Comparison of ENCODE assay signal across 11 cellular contexts in the genomic region with DNA sequence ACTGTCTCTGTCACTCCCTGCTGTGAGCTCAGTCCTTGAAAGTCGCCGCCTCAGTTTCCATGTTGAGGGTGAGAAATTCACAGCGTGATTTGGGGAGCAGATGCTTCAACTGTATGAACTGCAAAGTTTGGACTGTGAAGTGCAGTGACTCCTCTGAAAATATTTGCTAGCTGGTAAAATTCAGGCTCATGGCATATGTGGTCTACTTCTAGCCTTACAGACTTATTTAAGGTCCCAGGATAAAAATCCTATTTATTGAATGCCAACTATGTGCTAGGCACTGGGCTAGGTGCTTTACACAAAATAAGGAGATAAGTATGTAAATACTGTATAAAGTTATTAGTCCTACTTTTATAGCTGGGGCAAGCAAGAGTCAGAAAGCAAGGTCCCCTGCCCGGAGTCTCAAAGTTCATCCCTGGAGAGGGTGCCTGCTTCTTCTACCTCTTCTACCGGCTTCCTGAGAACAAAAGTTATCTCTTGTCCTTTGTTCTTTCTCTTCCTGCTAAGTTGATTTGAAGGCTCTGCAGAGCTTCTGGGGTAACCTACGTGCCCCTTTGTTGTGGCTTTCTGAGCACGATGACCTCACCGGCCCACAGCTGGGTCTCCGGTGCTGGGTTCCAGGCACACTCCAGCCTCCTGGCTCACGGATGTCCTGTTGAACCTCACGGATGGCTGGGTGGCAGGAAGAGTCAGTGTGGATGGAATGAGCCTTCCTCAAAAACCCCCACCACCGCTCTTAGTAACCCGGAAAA.
DNase-seq lines count a peak whose midpoint lies in the region; ATAC-seq and TF ChIP-seq lines count a peak whose summit lies in the region.
"Had no signal": no experiment of that assay in that cellular context is flagged by ENCODE, and none has a peak within 500 bp of the region (broad histone marks: within the 10 kb centered on the region; RNA-seq: fewer than 3 reads in every experiment).

No MANE protein-coding gene starts in this region.

- peak; percentile 13 for DNase-seq in activated CD4-positive, alpha-beta T cell treated with anti-CD3 and anti-CD28 coated beads, Interleukin-2, amount 50 U/mL, for 1 hour
- DNase-seq in brain pericyte (ENCODE audit: low read depth, low spot score): peak; percentile 90
- peak; percentile 22 to 56 for DNase-seq in stimulated activated CD4-positive, alpha-beta T cell treated with anti-CD3 and anti-CD28 coated beads, Interleukin-2, amount 100 ng/mL, for 24 hours
- DNase-seq in SHP77 treated with DMSO at 0.1 percent for 48 hours (lab: John Stamatoyannopoulos, UW): no peak
- DNase-seq in upper lobe of left lung: no peak
- DNase-seq: DMS53, NCI-H2171 treated with DMSO at 0.1 percent for 48 hours had no signal

- ATAC-seq in HG03045 (IDR thresholded peaks at IDR 0.05; ENCODE audit: unreplicated experiment) (no peak), HG03342 (IDR thresholded peaks at IDR 0.05; ENCODE audit: unreplicated experiment) (no peak), upper lobe of left lung (ENCODE audit: low FRiP score in 2 of 2) (no peak)

- H3K27ac ChIP-seq in HUES48 (ENCODE audit: low read depth, low read length) (peak overlapping the region; percentile 78), upper lobe of left lung (no peak overlapping the region)

- 66 to 74% methylated on average over 13 of the region's 13 CpGs for WGBS in upper lobe of left lung, 2 donors

- TF ChIP-seq CTCF in upper lobe of left lung (IDR thresholded peaks at IDR 0.05): no peak

- no peak overlapping the region for H3K9ac ChIP-seq in HUES48 (ENCODE audit: low read depth, low read length)

- TF ChIP-seq EP300 in upper lobe of left lung (IDR thresholded peaks at IDR 0.05): no peak

- H3K9me3 ChIP-seq in HUES48 (ENCODE audit: control insufficient read depth, insufficient read depth, low read length): no peaks in the 10 kb centered on the region
- H3K9me3 ChIP-seq in upper lobe of left lung: no peaks in the 10 kb centered on the region
- H3K9me3 ChIP-seq: HAP-1 had no signal

- TF ChIP-seq POLR2A in upper lobe of left lung (IDR thresholded peaks at IDR 0.05): no peak

- H3K27me3 ChIP-seq in HUES48 (ENCODE audit: control insufficient read depth, insufficient read depth, low read length): no peaks in the 10 kb centered on the region
- no peaks in the 10 kb centered on the region for H3K27me3 ChIP-seq in upper lobe of left lung

- no peaks in the 10 kb centered on the region for H3K36me3 ChIP-seq in HUES48 (ENCODE audit: control insufficient read depth, insufficient read depth, low read length)
- H3K36me3 ChIP-seq in upper lobe of left lung: peaks cover 0 to 3% (median 0%) of the 10 kb centered on the region in 4 donors
- H3K36me3 ChIP-seq: HAP-1 had no signal

- H3K4me3 ChIP-seq in HUES48 (ENCODE audit: low read depth, low read length) (no peak overlapping the region), upper lobe of left lung (no peak overlapping the region)
- H3K4me3 ChIP-seq: HAP-1 had no signal

- H3K4me1 ChIP-seq in HUES48 (ENCODE audit: control insufficient read depth, insufficient read depth, low read length) (peaks cover 14% of the 10 kb centered on the region), upper lobe of left lung (peaks cover 12 to 44% (median 35%) of the 10 kb centered on the region in 4 donors)
- H3K4me1 ChIP-seq: HAP-1 had no signal

Comparison
In these comparisons a context has a peak if more than half of its experiments do, and no peak if none do; other contexts are left out.
1. DNase-seq: peak in activated CD4-positive, alpha-beta T cell treated with anti-CD3 and anti-CD28 coated beads, Interleukin-2, amount 50 U/mL, for 1 hour (single experiment), brain pericyte (single experiment) and stimulated activated CD4-positive, alpha-beta T cell treated with anti-CD3 and anti-CD28 coated beads, Interleukin-2, amount 100 ng/mL, for 24 hours (2 of 2); none in SHP77 treated with DMSO at 0.1 percent for 48 hours (single experiment) and upper lobe of left lung (0 of 2).